20 cellular contexts compared by ENCODE assay signal in the genomic region with DNA sequence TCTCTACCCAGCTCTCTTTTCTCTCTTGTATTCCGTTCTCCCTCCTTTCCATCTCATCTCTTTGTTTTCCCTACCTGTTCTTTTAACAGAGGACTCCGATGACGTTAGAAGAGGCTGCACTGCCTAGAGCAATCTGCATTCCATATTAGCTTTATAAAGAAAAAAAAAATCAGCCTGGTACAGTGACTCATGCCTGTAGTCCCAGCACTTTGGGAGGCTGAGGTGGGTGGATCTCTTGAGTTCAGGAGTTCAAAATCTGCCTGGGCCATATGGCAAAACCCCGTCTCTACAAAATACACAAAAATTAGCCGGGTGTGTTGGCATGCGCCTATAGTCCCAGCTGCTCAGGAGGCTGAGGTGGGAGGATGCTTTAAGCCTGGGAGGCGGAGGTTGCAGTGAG. TPM values are rescaled to one million over a fixed set of nuclear protein-coding genes. Genes with fewer than 3 reads are reported as not detected.
DNase-seq lines count a peak whose midpoint lies in the region; ATAC-seq and TF ChIP-seq lines count a peak whose summit lies in the region.
"Had no signal": no experiment of that assay in that cellular context is flagged by ENCODE, and none has a peak within 500 bp of the region (broad histone marks: within the 10 kb centered on the region; RNA-seq: fewer than 3 reads in every experiment).

No MANE protein-coding gene starts in this region.

- H3K27me3 ChIP-seq in skeletal muscle satellite cell (ENCODE audit: control insufficient read depth, insufficient read depth, low read length) = no peaks in the 10 kb centered on the region

- H3K4me2 ChIP-seq in skeletal muscle satellite cell (ENCODE audit: low read length) = peak overlapping the region; percentile 43
- H3K4me2 ChIP-seq: KMS-11 had no signal

- H3K36me3 ChIP-seq in skeletal muscle satellite cell (ENCODE audit: insufficient read depth, low read length) = no peaks in the 10 kb centered on the region
- H3K36me3 ChIP-seq: left ventricle myocardium inferior had no signal

- H3K4me3 ChIP-seq in fibroblast of the aortic adventitia (ENCODE audit: low read depth, low read length) (no peak overlapping the region), skeletal muscle satellite cell (ENCODE audit: low read length) (no peak overlapping the region)
- H3K4me3 ChIP-seq: left ventricle myocardium inferior, skin epidermis had no signal

- H3K4me3 Mint-ChIP-seq in brain = no peak overlapping the region
- H3K4me3 Mint-ChIP-seq: activated CD4-positive, alpha-beta memory T cell treated with anti-CD3 and anti-CD28 coated beads for 36 hours; activated naive CD4-positive, alpha-beta T cell treated with anti-CD3 and anti-CD28 coated beads for 36 hours had no signal

- no peaks in the 10 kb centered on the region for H3K9me3 ChIP-seq in skeletal muscle satellite cell (replicated peaks; ENCODE audit: low read length)
- H3K9me3 ChIP-seq: left ventricle myocardium inferior had no signal

- H3K9me3 Mint-ChIP-seq in brain = peaks cover 0 to 7% (median 3%) of the 10 kb centered on the region in 5 experiments
- H3K9me3 Mint-ChIP-seq: activated CD4-positive, alpha-beta memory T cell treated with anti-CD3 and anti-CD28 coated beads for 36 hours; activated naive CD4-positive, alpha-beta T cell treated with anti-CD3 and anti-CD28 coated beads for 36 hours had no signal

- peaks cover 30% of the 10 kb centered on the region for H3K4me1 Mint-ChIP-seq in brain

- H3K27me3 Mint-ChIP-seq in brain = no peaks in the 10 kb centered on the region

- TF ChIP-seq CTCF in brain (conservative IDR thresholded peaks at IDR 0.05) = no peak
- no peak for TF ChIP-seq CTCF in fibroblast of the aortic adventitia (IDR thresholded peaks at IDR 0.05; ENCODE audit: insufficient read depth, low read length)

- H3K9ac ChIP-seq in skeletal muscle satellite cell (ENCODE audit: low read depth, low read length) = no peak overlapping the region
- H3K9ac ChIP-seq: KMS-11 had no signal

- peak overlapping the region in 3 of 5 experiments; percentile 8 to 41 (median 30) for H3K27ac Mint-ChIP-seq in brain
- H3K27ac Mint-ChIP-seq: activated CD4-positive, alpha-beta memory T cell treated with anti-CD3 and anti-CD28 coated beads for 36 hours; activated naive CD4-positive, alpha-beta T cell treated with anti-CD3 and anti-CD28 coated beads for 36 hours had no signal

- DNase-seq in HT-29 (ENCODE audit: low spot score) (peak; percentile 29), fibroblast of the aortic adventitia (ENCODE audit: low read depth) (peak; percentile 36), SKM-1 (lab: John Stamatoyannopoulos, UW; ENCODE audit: unreplicated experiment) (no peak), NCI-H1092 (lab: John Stamatoyannopoulos, UW) (no peak)
- DNase-seq: activated CD4-positive, alpha-beta memory T cell treated with anti-CD3 and anti-CD28 coated beads for 36 hours; activated naive CD4-positive, alpha-beta T cell treated with anti-CD3 and anti-CD28 coated beads for 36 hours; activated T-cell treated with anti-CD3 and anti-CD28 coated beads, Interleukin-2, amount 50 U/mL, for 1 hour; H7; left ventricle myocardium inferior; NCI-H1417; NCI-H82; occipital lobe; stimulated activated CD4-positive, alpha-beta T cell treated with anti-CD3 and anti-CD28 coated beads, Interleukin-4, amount 100 ng/mL, for 4 hours; stimulated activated CD8-positive, alpha-beta memory T cell treated with anti-CD3 and anti-CD28 coated beads, Interleukin-4, amount 100 ng/mL, for 48 hours had no signal

- ATAC-seq in GM18858 (IDR thresholded peaks at IDR 0.05; ENCODE audit: unreplicated experiment) = no peak
- ATAC-seq: Panc1 had no signal

- H3K4me1 ChIP-seq in skeletal muscle satellite cell (ENCODE audit: control insufficient read depth, insufficient read depth, low read length) = peaks cover 31% of the 10 kb centered on the region
- H3K4me1 ChIP-seq: left ventricle myocardium inferior had no signal

- peaks cover 78% of the 10 kb centered on the region for H3K36me3 Mint-ChIP-seq in brain
- H3K36me3 Mint-ChIP-seq: activated CD4-positive, alpha-beta memory T cell treated with anti-CD3 and anti-CD28 coated beads for 36 hours had no signal

RNA-seq across cellular contexts. Expression of gene DAPK1, which starts 49.0 kb away (rescaled TPM):
- total RNA-seq in HT-29 (2014; rRNA removed; shearing (Covaris generic)) = 37.1 and 39.0 TPM in 2 replicates
- 2.8 TPM for polyA plus RNA-seq in brain (ENCODE audit: insufficient read depth, low read depth, low replicate concordance)
- 30.9 and 119 TPM in 2 replicates for total RNA-seq in fibroblast of the aortic adventitia (ENCODE audit: low replicate concordance)
- 0.25 and 2.8 TPM in 2 replicates for total RNA-seq in skeletal muscle satellite cell (2012; rRNA removed)

Comparison
In these comparisons a context has a peak if more than half of its experiments do, and no peak if none do; other contexts are left out.
1. DNase-seq: peak in HT-29 (single experiment) and fibroblast of the aortic adventitia (single experiment); none in SKM-1 (single experiment) and NCI-H1092 (single experiment).